ENCODE assay signal across 10 cellular contexts in the genomic region with DNA sequence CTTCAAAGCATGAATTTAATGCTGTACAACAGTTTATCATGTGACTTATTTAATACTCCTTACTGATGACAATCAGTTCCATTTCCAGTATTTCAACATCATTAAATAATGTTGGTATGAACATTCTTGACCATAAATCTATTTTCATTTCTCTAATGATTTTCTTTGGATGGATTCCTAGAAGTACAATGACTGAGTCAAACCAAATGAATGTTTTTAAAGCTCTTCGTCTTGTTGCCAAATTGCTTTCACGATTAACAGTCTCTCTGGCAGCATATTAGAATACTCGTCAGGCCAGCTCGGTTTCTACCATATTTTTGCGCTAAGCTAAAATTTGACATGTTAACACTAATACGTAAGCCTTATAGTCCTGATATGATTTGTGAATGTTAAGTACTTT.
DNase-seq lines count a peak whose midpoint lies in the region; TF ChIP-seq lines count a peak whose summit lies in the region.
"Had no signal": no experiment of that assay in that cellular context is flagged by ENCODE, and none has a peak within 500 bp of the region (broad histone marks: within the 10 kb centered on the region; RNA-seq: fewer than 3 reads in every experiment).

No MANE protein-coding gene starts in this region.

- H3K36me3 ChIP-seq in neural progenitor cell = no peaks in the 10 kb centered on the region

- peaks cover 21% of the 10 kb centered on the region for H3K4me1 ChIP-seq in neural progenitor cell

- H3K36me3 Mint-ChIP-seq in osteocyte (ENCODE audit: unreplicated experiment) = no peaks in the 10 kb centered on the region
- H3K36me3 Mint-ChIP-seq in neural progenitor cell = peaks cover 11% of the 10 kb centered on the region
- H3K36me3 Mint-ChIP-seq: activated CD8-positive, alpha-beta memory T cell treated with anti-CD3 and anti-CD28 coated beads, Interleukin-2, amount 10 ng/mL, durations not matched to agents 7 days and 5 days; CD4-positive, alpha-beta memory T cell had no signal

- H3K27ac Mint-ChIP-seq in osteocyte (ENCODE audit: unreplicated experiment) = peak overlapping the region; percentile 25
- no peak overlapping the region for H3K27ac Mint-ChIP-seq in neural progenitor cell
- H3K27ac Mint-ChIP-seq: activated CD8-positive, alpha-beta memory T cell treated with anti-CD3 and anti-CD28 coated beads, Interleukin-2, amount 10 ng/mL, durations not matched to agents 7 days and 5 days; CD4-positive, alpha-beta memory T cell had no signal

- H3K9me3 ChIP-seq in neural progenitor cell (ENCODE audit: low read depth) = no peaks in the 10 kb centered on the region

- H3K4me3 ChIP-seq in fibroblast of pulmonary artery (replicated peaks; ENCODE audit: low read depth, low read length) (peak overlapping the region; percentile 50), neural progenitor cell (no peak overlapping the region)

- TF ChIP-seq CTCF in fibroblast of pulmonary artery (IDR thresholded peaks at IDR 0.05; ENCODE audit: low read length, missing control alignments) = no peak
- TF ChIP-seq CTCF in osteocyte (IDR thresholded peaks at IDR 0.05) = no peak
- no peak for TF ChIP-seq CTCF in neural progenitor cell (IDR thresholded peaks at IDR 0.05)

- no peak overlapping the region for H3K9ac ChIP-seq in neural progenitor cell

- no peak overlapping the region for H2AFZ ChIP-seq in neural progenitor cell (replicated peaks)

- H3K4me1 Mint-ChIP-seq in osteocyte (ENCODE audit: unreplicated experiment) = peaks cover 24% of the 10 kb centered on the region
- peaks cover 15% of the 10 kb centered on the region for H3K4me1 Mint-ChIP-seq in neural progenitor cell
- H3K4me1 Mint-ChIP-seq: activated CD8-positive, alpha-beta memory T cell treated with anti-CD3 and anti-CD28 coated beads, Interleukin-2, amount 10 ng/mL, durations not matched to agents 7 days and 5 days; CD4-positive, alpha-beta memory T cell had no signal

- H3K27me3 Mint-ChIP-seq in osteocyte (ENCODE audit: unreplicated experiment) = no peaks in the 10 kb centered on the region
- H3K27me3 Mint-ChIP-seq in neural progenitor cell (ENCODE audit: insufficient read depth, low read depth) = no peaks in the 10 kb centered on the region
- H3K27me3 Mint-ChIP-seq: activated CD8-positive, alpha-beta memory T cell treated with anti-CD3 and anti-CD28 coated beads, Interleukin-2, amount 10 ng/mL, durations not matched to agents 7 days and 5 days had no signal

- H3K27me3 ChIP-seq in neural progenitor cell = no peaks in the 10 kb centered on the region

- H3K9me3 Mint-ChIP-seq in osteocyte (ENCODE audit: unreplicated experiment) (no peaks in the 10 kb centered on the region), neural progenitor cell (peaks cover 8% of the 10 kb centered on the region)
- H3K9me3 Mint-ChIP-seq: CD4-positive, alpha-beta memory T cell had no signal

- peak overlapping the region; percentile 0 for H3K4me3 Mint-ChIP-seq in osteocyte (ENCODE audit: unreplicated experiment)
- H3K4me3 Mint-ChIP-seq in neural progenitor cell = no peak overlapping the region
- H3K4me3 Mint-ChIP-seq: activated CD8-positive, alpha-beta memory T cell treated with anti-CD3 and anti-CD28 coated beads, Interleukin-2, amount 10 ng/mL, durations not matched to agents 7 days and 5 days; CD4-positive, alpha-beta memory T cell had no signal

- DNase-seq in G401 (ENCODE audit: low spot score) = peak; percentile 58
- peak; percentile 81 for DNase-seq in amniotic epithelial cell (ENCODE audit: low read depth)
- peak; percentile 86 for DNase-seq in fibroblast of pulmonary artery (ENCODE audit: low read depth)
- no peak for DNase-seq in osteocyte (ENCODE audit: extremely low spot score, unreplicated experiment)
- no peak for DNase-seq in neural progenitor cell (ENCODE audit: low spot score)
- DNase-seq in activated CD4-positive, alpha-beta T cell treated with anti-CD3 and anti-CD28 coated beads for 48 hours = no peak
- no peak for DNase-seq in stimulated activated CD8-positive, alpha-beta memory T cell treated with anti-CD3 and anti-CD28 coated beads, Interleukin-4, amount 100 ng/mL, for 48 hours
- no peak for DNase-seq in NCI-H345 (lab: John Stamatoyannopoulos, UW)

- peaks cover 16% of the 10 kb centered on the region for H3F3A ChIP-seq in neural progenitor cell (ENCODE audit: low read depth)

- no peaks in the 10 kb centered on the region for H4K20me1 ChIP-seq in neural progenitor cell (ENCODE audit: low read depth)

- H3K79me2 ChIP-seq in neural progenitor cell (ENCODE audit: low read depth) = peaks cover 23% of the 10 kb centered on the region

- no peak overlapping the region for H3K27ac ChIP-seq in neural progenitor cell

- no peak overlapping the region for H3K4me2 ChIP-seq in neural progenitor cell

- in situ Hi-C loops in G401 (cut with HindIII; ENCODE audit: low sequenced_read_pairs) = no loop called here

Comparison
In these comparisons a context has a peak if more than half of its experiments do, and no peak if none do; other contexts are left out.
1. DNase-seq: peak in G401 (single experiment), amniotic epithelial cell (single experiment) and fibroblast of pulmonary artery (single experiment); none in osteocyte (single experiment), neural progenitor cell (single experiment), activated CD4-positive, alpha-beta T cell treated with anti-CD3 and anti-CD28 coated beads for 48 hours (single experiment), stimulated activated CD8-positive, alpha-beta memory T cell treated with anti-CD3 and anti-CD28 coated beads, Interleukin-4, amount 100 ng/mL, for 48 hours (single experiment) and NCI-H345 (single experiment).